ENCODE assay signal across 8 cellular contexts in the genomic region with DNA sequence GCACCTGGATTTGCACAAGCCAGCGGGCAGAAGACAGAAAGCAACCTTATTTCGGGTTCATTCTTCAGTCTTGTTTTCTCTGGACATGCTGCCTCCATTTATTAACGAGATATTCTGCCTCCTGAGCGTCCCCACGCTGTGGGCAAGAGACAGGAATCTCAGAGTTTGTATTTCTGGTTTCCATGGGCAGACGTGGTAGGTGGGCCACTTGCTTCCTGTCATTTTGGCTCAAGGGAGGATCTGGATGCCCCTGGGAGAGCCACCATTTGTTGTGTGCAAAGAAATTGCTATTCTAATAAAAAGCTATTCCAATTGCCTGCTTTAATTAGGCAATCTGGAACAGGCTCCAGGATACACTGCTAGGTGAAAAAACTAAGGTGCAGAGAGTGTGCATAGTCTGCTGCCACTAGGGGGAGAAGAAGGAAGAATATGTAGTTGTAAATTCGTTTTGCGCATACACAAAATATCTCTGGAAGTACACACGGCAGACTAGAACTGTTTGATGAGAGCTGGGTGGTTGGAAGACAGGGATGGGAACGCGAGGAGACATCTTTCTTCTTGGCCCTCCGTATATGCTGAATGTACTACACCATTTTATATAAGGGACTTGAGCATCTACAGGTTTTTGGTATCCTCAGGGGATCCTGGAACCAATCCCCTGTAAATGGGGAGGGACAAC. TPM values are rescaled to one million over a fixed set of nuclear protein-coding genes. Genes with fewer than 3 reads are reported as not detected.
DNase-seq lines count a peak whose midpoint lies in the region; ATAC-seq and TF ChIP-seq lines count a peak whose summit lies in the region.

No MANE protein-coding gene starts in this region.

- H4K8ac ChIP-seq in mesenchymal stem cell (ENCODE audit: low read length) = no peak overlapping the region

- no peak overlapping the region for H3K4ac ChIP-seq in mesenchymal stem cell (ENCODE audit: low read depth in 1 of 2, low read length in 2 of 2)

- no peak overlapping the region for H3K4me3 ChIP-seq in Jurkat, Clone E6-1 (ENCODE audit: low read length)
- H3K4me3 ChIP-seq in Peyer's patch (no peak overlapping the region), colonic mucosa (no peak overlapping the region), mesenchymal stem cell (ENCODE audit: insufficient read depth in 1 of 2, low read depth in 1 of 2, low read length in 2 of 2) (no peak overlapping the region), lower leg skin (ENCODE audit: low read depth, poor library complexity, severe bottlenecking) (no peak overlapping the region)

- H3K27me3 ChIP-seq in Peyer's patch (no peaks in the 10 kb centered on the region), colonic mucosa (no peaks in the 10 kb centered on the region), mesenchymal stem cell (ENCODE audit: control insufficient read depth in 1 of 2, insufficient read depth in 1 of 2, low read length in 2 of 2) (peaks cover 8 to 21% of the 10 kb centered on the region in 2 experiments)

- H2BK15ac ChIP-seq in mesenchymal stem cell (ENCODE audit: low read depth, poor library complexity, severe bottlenecking) = no peak overlapping the region

- peak overlapping the region; percentile 34 for H3K4me2 ChIP-seq in mesenchymal stem cell (ENCODE audit: low read length, poor library complexity, severe bottlenecking)

- DNase-seq in AG08395 (ENCODE audit: low spot score) = peak; percentile 50
- peak; percentile 36 for DNase-seq in GM10266 (ENCODE audit: extremely low spot score)
- peak; percentile 60 for DNase-seq in Jurkat, Clone E6-1 (ENCODE audit: low read depth, low spot score)
- DNase-seq in Peyer's patch = peak in 1 of 3 donors; percentile 50
- no peak for DNase-seq in colonic mucosa
- DNase-seq in mesenchymal stem cell = peak; percentile 44
- no peak for DNase-seq in lower leg skin (ENCODE audit: low spot score in 2 of 2)

- no peaks in the 10 kb centered on the region for H3K36me3 ChIP-seq in Peyer's patch
- H3K36me3 ChIP-seq in colonic mucosa = no peaks in the 10 kb centered on the region
- H3K36me3 ChIP-seq in mesenchymal stem cell (ENCODE audit: control insufficient read depth in 1 of 2, insufficient read depth in 2 of 2, low read depth in 1 of 2, low read length in 2 of 2) = no peaks in the 10 kb centered on the region

- no peak overlapping the region for H3K9ac ChIP-seq in colonic mucosa (ENCODE audit: low read depth in 2 of 2, low read length in 2 of 2)
- no peak overlapping the region for H3K9ac ChIP-seq in mesenchymal stem cell (ENCODE audit: low read length)

- no peaks in the 10 kb centered on the region for H3K79me1 ChIP-seq in mesenchymal stem cell (replicated peaks; ENCODE audit: low read length, poor library complexity, severe bottlenecking)

- whole genome bisulfite sequencing in mesenchymal stem cell = 64% methylated on average over 9 of the region's 12 CpGs
- WGBS in lower leg skin, 2 donors = 32 to 43% methylated on average over 12 of the region's 12 CpGs

- H3K14ac ChIP-seq in mesenchymal stem cell (ENCODE audit: low read length in 2 of 2) = no peak overlapping the region

- TF ChIP-seq POLR2A in Peyer's patch (IDR thresholded peaks at IDR 0.05) (no peak), lower leg skin (IDR thresholded peaks at IDR 0.05) (no peak)

- no peak overlapping the region for H2BK120ac ChIP-seq in mesenchymal stem cell (ENCODE audit: low read depth, low read length)

- no peak overlapping the region for H2AK5ac ChIP-seq in mesenchymal stem cell (ENCODE audit: low read length, severe bottlenecking)

- no peak overlapping the region for H2BK5ac ChIP-seq in mesenchymal stem cell (ENCODE audit: low read depth, low read length, poor library complexity, severe bottlenecking)

- no peak overlapping the region for H3K18ac ChIP-seq in mesenchymal stem cell (ENCODE audit: low read depth in 1 of 2, low read length in 2 of 2)

- TF ChIP-seq CTCF in GM10266 (IDR thresholded peaks at IDR 0.05; ENCODE audit: control insufficient read depth, insufficient read depth, low read depth, missing control alignments) (peak; percentile 59), Peyer's patch (IDR thresholded peaks at IDR 0.05) (peak; percentile 24 to 81 (median 68)), colonic mucosa (IDR thresholded peaks at IDR 0.05) (peak; percentile 58), lower leg skin (IDR thresholded peaks at IDR 0.05) (no peak)

- no peak overlapping the region for H3K27ac ChIP-seq in Peyer's patch
- no peak overlapping the region for H3K27ac ChIP-seq in colonic mucosa
- H3K27ac ChIP-seq in mesenchymal stem cell (ENCODE audit: low read length, poor library complexity, severe bottlenecking) = no peak overlapping the region

- no peak overlapping the region for H2AFZ ChIP-seq in mesenchymal stem cell (ENCODE audit: low read depth, low read length)

- no peak overlapping the region for H4K91ac ChIP-seq in mesenchymal stem cell (ENCODE audit: low read length)

- no peak overlapping the region for H2BK12ac ChIP-seq in mesenchymal stem cell (ENCODE audit: low read length in 2 of 2)

- no peak overlapping the region for H3K23ac ChIP-seq in mesenchymal stem cell (ENCODE audit: low read length in 2 of 2)

- H3K9me3 ChIP-seq in Peyer's patch = no peaks in the 10 kb centered on the region
- H3K9me3 ChIP-seq in colonic mucosa = no peaks in the 10 kb centered on the region
- H3K9me3 ChIP-seq in mesenchymal stem cell (ENCODE audit: control insufficient read depth, low read length) = no peaks in the 10 kb centered on the region

- H3K4me1 ChIP-seq in Peyer's patch (no peaks in the 10 kb centered on the region), colonic mucosa (no peaks in the 10 kb centered on the region), mesenchymal stem cell (ENCODE audit: control insufficient read depth, insufficient read depth, low read depth, low read length) (no peaks in the 10 kb centered on the region)

- intact Hi-C loops in colonic mucosa (cut with DNase I) = loop anchor here (2.0 kb wide), 1 partner anchor 154 kb away; no protein-coding TSS in a partner anchor
- intact Hi-C loops in lower leg skin (cut with DNase I; ENCODE audit: low total_unique reads) = no loop called here

- ATAC-seq in HG03045 (IDR thresholded peaks at IDR 0.05; ENCODE audit: unreplicated experiment) = no peak

RNA-seq across cellular contexts. Expression of a gene that starts 30.1 kb away (rescaled TPM):
- polyA plus RNA-seq in Jurkat, Clone E6-1 (2012; ENCODE audit: insufficient read depth, insufficient read length) = 5.3 TPM
- total RNA-seq in Peyer's patch = 1 to 10 TPM; 2.5 to 9.5 (median 9.3) TPM
- total RNA-seq in colonic mucosa = 1 to 10 TPM; 6.0 to 7.3 TPM
- polyA plus RNA-seq in mesenchymal stem cell (2013, experiment 1 of 2) = not detected
- not detected for polyA plus RNA-seq in mesenchymal stem cell (2013, experiment 2 of 2)
- total RNA-seq in lower leg skin = 10 to 100 TPM; 35.6 to 50.9 (median 43.9) TPM

Comparison
In these comparisons a context has a peak if more than half of its experiments do, and no peak if none do; other contexts are left out.
1. DNase-seq: peak in AG08395 (single experiment), GM10266 (single experiment), Jurkat, Clone E6-1 (single experiment) and mesenchymal stem cell (single experiment); none in colonic mucosa (single experiment) and lower leg skin (0 of 2).
2. CTCF ChIP-seq: peak in GM10266 (single experiment), Peyer's patch (6 of 6) and colonic mucosa (single experiment); none in lower leg skin (0 of 3).